24 cellular contexts compared by ENCODE assay signal in the genomic region with DNA sequence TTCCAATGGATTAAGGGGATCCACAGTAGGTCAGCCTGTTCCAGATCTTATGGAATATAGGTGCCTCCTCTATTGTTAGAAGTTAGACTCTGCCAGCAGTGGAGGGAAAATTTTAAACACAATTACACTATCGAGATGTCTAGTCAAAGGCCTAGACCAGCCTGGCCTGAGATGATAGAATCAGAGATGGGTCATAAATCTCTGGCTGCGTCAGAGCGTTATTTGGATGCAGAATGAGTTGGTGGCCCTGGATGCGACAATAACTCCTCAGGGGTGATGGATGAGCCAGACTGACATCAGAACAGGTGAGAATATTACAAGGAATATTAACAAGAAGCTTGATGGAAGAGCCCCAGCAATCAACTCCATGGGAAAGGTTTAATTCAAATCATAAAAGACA.
A peak's percentile ranks its signal among the peaks of the same experiment; 100 is the strongest.
DNase-seq lines count a peak whose midpoint lies in the region; ATAC-seq, FAIRE-seq and TF ChIP-seq lines count a peak whose summit lies in the region.
"Had no signal": no experiment of that assay in that cellular context is flagged by ENCODE, and none has a peak within 500 bp of the region (broad histone marks: within the 10 kb centered on the region; RNA-seq: fewer than 3 reads in every experiment).

No MANE protein-coding gene starts in this region.

- TF ChIP-seq EP300 in K562 (IDR thresholded peaks at IDR 0.05; ENCODE audit: low read length), result no peak

- DNase-seq in D721Med (ENCODE audit: insufficient read length, low spot score) (no peak), K562 (ENCODE audit: extremely low read depth in 1 of 4, low spot score in 3 of 4) (no peak), smooth muscle cell (lab: John Stamatoyannopoulos, UW; ENCODE audit: unreplicated experiment) (no peak), activated gamma-delta T cell treated with Interleukin-2 at 50 U/mL for 16 hours (no peak)
- DNase-seq: AML-193; Caco-2; Calu3; CD4-positive, alpha-beta T cell; CD8-positive, alpha-beta T cell; DMS 273 treated with DMSO at 0.1 percent for 48 hours; DMS153; DMS53; DMS79; DND-41; EL; GDM1 had no signal

- no peak for ATAC-seq in K562
- no peak for ATAC-seq in HG02885 (IDR thresholded peaks at IDR 0.05; ENCODE audit: poor library complexity, unreplicated experiment)
- ATAC-seq: A549; CD8-positive, alpha-beta T cell; GM12878 had no signal

- no peak overlapping the region for H3K4me2 ChIP-seq in K562 (ENCODE audit: insufficient read depth, low read length)
- no peak overlapping the region for H3K4me2 ChIP-seq in smooth muscle cell
- H3K4me2 ChIP-seq: A549; BLaER1 treated with 17β-estradiol and CSF1 and Interleukin-3, amounts not matched to agents 10 nM and 100 nM had no signal

- H3K9me3 ChIP-seq in K562 (replicated peaks; ENCODE audit: control insufficient read depth, insufficient read depth, low read depth, low read length) (no peaks in the 10 kb centered on the region), smooth muscle cell (replicated peaks; ENCODE audit: low read depth) (no peaks in the 10 kb centered on the region)
- H3K9me3 ChIP-seq: A549, Caco-2 had no signal

- peaks cover 0 to 36% of the 10 kb centered on the region in 2 experiments; a peak in 2 of 5 replicates for H3K4me1 ChIP-seq in K562 (replicated peaks in 1 of 2; ENCODE audit: control insufficient read depth in 2 of 2, insufficient read depth in 2 of 2, low read length in 2 of 2)
- no peaks in the 10 kb centered on the region for H3K4me1 ChIP-seq in smooth muscle cell (ENCODE audit: low read depth)
- H3K4me1 ChIP-seq: A549, Caco-2 had no signal

- H3K27me3 ChIP-seq in K562 (ENCODE audit: control insufficient read depth in 2 of 2, insufficient read depth in 2 of 2, low read length in 2 of 2) (no peaks in the 10 kb centered on the region), smooth muscle cell (ENCODE audit: low read depth) (no peaks in the 10 kb centered on the region)
- H3K27me3 ChIP-seq: BLaER1 treated with 17β-estradiol and CSF1 and Interleukin-3, amounts not matched to agents 10 nM and 100 nM had no signal

- in situ Hi-C loops in K562 (cut with MboI), result no loop called here

- no peaks in the 10 kb centered on the region for H3K79me2 ChIP-seq in K562 (ENCODE audit: control insufficient read depth, insufficient read depth, low read length)
- no peaks in the 10 kb centered on the region for H3K79me2 ChIP-seq in smooth muscle cell (ENCODE audit: low read depth)

- H4K20me1 ChIP-seq in K562 (replicated peaks; ENCODE audit: control insufficient read depth, insufficient read depth, low read length) (no peaks in the 10 kb centered on the region), smooth muscle cell (ENCODE audit: low read depth) (no peaks in the 10 kb centered on the region)
- H4K20me1 ChIP-seq: BLaER1 treated with 17β-estradiol and CSF1 and Interleukin-3, amounts not matched to agents 10 nM and 100 nM had no signal

- H3K36me3 ChIP-seq in K562 (ENCODE audit: control insufficient read depth, insufficient read depth, low read length) (no peaks in the 10 kb centered on the region), smooth muscle cell (ENCODE audit: low read depth) (no peaks in the 10 kb centered on the region)
- H3K36me3 ChIP-seq: BLaER1 treated with 17β-estradiol and CSF1 and Interleukin-3, amounts not matched to agents 10 nM and 100 nM had no signal

- POLR2A ChIA-PET in K562 (lab: Yijun Ruan, JAX), result no interaction called here

- intact Hi-C loops in K562 (cut with micrococcal nuclease), result no loop called here

- H3K9ac ChIP-seq in K562 (ENCODE audit: insufficient read depth in 1 of 2, low read depth in 2 of 2, low read length in 2 of 2), result no peak overlapping the region
- H3K9ac ChIP-seq in smooth muscle cell (ENCODE audit: low read depth), result no peak overlapping the region
- H3K9ac ChIP-seq: BLaER1 treated with 17β-estradiol and CSF1 and Interleukin-3, amounts not matched to agents 10 nM and 100 nM had no signal

- H3K27ac ChIP-seq in K562 (ENCODE audit: extremely low read depth, low read depth, low read length), result no peak overlapping the region
- peak overlapping the region; percentile 80 for H3K27ac ChIP-seq in smooth muscle cell (ENCODE audit: low read depth)
- H3K27ac ChIP-seq: 22Rv1; A549; BLaER1 treated with 17β-estradiol and CSF1 and Interleukin-3, amounts not matched to agents 10 nM and 100 nM; C4-2B had no signal

- no peaks in the 10 kb centered on the region for H3K9me1 ChIP-seq in K562 (ENCODE audit: control insufficient read depth, insufficient read depth, low read length)

- TF ChIP-seq RAD21 in K562 (CRISPR knock-in tag; conservative IDR thresholded peaks at IDR 0.05 in 1 of 2, IDR thresholded peaks at IDR 0.05 in 1 of 2), result no peak

- CTCF ChIA-PET in K562 (lab: Yijun Ruan, JAX; ENCODE audit: low intra/inter-chr PET ratio), result no interaction called here

- peak; percentile 29 for FAIRE-seq in D721Med (lab: Jason Lieb, UNC)
- no peak for FAIRE-seq in K562 (lab: Jason Lieb, UNC)
- FAIRE-seq: A549, GM12878, GM12892, GM18507 had no signal

- H3K4me3 ChIP-seq in K562, result no peak overlapping the region
- H3K4me3 ChIP-seq in smooth muscle cell, result no peak overlapping the region
- H3K4me3 ChIP-seq: A549; BLaER1 treated with 17β-estradiol and CSF1 and Interleukin-3, amounts not matched to agents 10 nM and 100 nM; GM12878 had no signal

- TF ChIP-seq CTCF in D721Med (IDR thresholded peaks at IDR 0.05; ENCODE audit: insufficient read depth, missing control alignments), result no peak
- TF ChIP-seq CTCF in K562 (IDR thresholded peaks at IDR 0.05 in 2 of 3, conservative IDR thresholded peaks at IDR 0.05 in 1 of 3; ENCODE audit: insufficient read depth in 2 of 3, low read depth in 1 of 3, low read length in 3 of 3), result no peak
- no peak for TF ChIP-seq CTCF in smooth muscle cell (IDR thresholded peaks at IDR 0.05; ENCODE audit: borderline replicate concordance, insufficient read depth, poor library complexity, severe bottlenecking)

- no peak for TF ChIP-seq POLR2A in K562 (conservative IDR thresholded peaks at IDR 0.05)

- peaks cover 4% of the 10 kb centered on the region for H3F3A ChIP-seq in smooth muscle cell (ENCODE audit: low read depth)

- no TSS peak for BruUV-seq in K562 (replicated peaks; lab: Mats Ljungman, UMichigan)

- WGBS in K562 (ENCODE audit: insufficient coverage, low coverage, missing lambda C conversion rate), result 58% methylated on average over 3 of the region's 4 CpGs
- WGBS in smooth muscle cell (ENCODE audit: low lambda C conversion rate), result 63% methylated on average over 4 of the region's 4 CpGs

- H2AFZ ChIP-seq in K562 (ENCODE audit: low read depth, low read length) (no peak overlapping the region), smooth muscle cell (ENCODE audit: low read depth) (no peak overlapping the region)

TF ChIP-seq in K562, 482 proteins besides CTCF, POLR2A, EP300 and RAD21 (continues in another document):
- TF ChIP-seq PTBP1 (IDR thresholded peaks at IDR 0.05; ENCODE audit: low read depth, low read length), result no peak
- TF ChIP-seq MYBL2 (IDR thresholded peaks at IDR 0.05; ENCODE audit: low read depth), result no peak
- TF ChIP-seq MYBL2 (CRISPR knock-in tag; IDR thresholded peaks at IDR 0.05; ENCODE audit: borderline replicate concordance), result no peak
- no peak for TF ChIP-seq E2F3 (CRISPR knock-in tag; IDR thresholded peaks at IDR 0.05)
- no peak for TF ChIP-seq RBM22 (IDR thresholded peaks at IDR 0.05; ENCODE audit: low read depth, low read length, poor library complexity, severe bottlenecking)
- no peak for TF ChIP-seq FOXA1 (IDR thresholded peaks at IDR 0.05; ENCODE audit: borderline replicate concordance)
- TF ChIP-seq, protein P1, sequence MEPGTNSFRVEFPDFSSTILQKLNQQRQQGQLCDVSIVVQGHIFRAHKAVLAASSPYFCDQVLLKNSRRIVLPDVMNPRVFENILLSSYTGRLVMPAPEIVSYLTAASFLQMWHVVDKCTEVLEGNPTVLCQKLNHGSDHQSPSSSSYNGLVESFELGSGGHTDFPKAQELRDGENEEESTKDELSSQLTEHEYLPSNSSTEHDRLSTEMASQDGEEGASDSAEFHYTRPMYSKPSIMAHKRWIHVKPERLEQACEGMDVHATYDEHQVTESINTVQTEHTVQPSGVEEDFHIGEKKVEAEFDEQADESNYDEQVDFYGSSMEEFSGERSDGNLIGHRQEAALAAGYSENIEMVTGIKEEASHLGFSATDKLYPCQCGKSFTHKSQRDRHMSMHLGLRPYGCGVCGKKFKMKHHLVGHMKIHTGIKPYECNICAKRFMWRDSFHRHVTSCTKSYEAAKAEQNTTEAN (CRISPR knock-in tag; IDR thresholded peaks at IDR 0.05), result no peak
- TF ChIP-seq, protein P2, sequence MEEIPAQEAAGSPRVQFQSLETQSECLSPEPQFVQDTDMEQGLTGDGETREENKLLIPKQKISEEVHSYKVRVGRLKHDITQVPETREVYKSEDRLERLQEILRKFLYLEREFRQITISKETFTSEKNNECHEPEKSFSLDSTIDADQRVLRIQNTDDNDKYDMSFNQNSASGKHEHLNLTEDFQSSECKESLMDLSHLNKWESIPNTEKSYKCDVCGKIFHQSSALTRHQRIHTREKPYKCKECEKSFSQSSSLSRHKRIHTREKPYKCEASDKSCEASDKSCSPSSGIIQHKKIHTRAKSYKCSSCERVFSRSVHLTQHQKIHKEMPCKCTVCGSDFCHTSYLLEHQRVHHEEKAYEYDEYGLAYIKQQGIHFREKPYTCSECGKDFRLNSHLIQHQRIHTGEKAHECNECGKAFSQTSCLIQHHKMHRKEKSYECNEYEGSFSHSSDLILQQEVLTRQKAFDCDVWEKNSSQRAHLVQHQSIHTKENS (CRISPR knock-in tag; IDR thresholded peaks at IDR 0.05), result no peak
- TF ChIP-seq, protein P3, sequence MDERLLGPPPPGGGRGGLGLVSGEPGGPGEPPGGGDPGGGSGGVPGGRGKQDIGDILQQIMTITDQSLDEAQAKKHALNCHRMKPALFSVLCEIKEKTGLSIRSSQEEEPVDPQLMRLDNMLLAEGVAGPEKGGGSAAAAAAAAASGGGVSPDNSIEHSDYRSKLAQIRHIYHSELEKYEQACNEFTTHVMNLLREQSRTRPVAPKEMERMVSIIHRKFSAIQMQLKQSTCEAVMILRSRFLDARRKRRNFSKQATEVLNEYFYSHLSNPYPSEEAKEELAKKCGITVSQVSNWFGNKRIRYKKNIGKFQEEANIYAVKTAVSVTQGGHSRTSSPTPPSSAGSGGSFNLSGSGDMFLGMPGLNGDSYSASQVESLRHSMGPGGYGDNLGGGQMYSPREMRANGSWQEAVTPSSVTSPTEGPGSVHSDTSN (CRISPR knock-in tag; IDR thresholded peaks at IDR 0.05; ENCODE audit: low read depth), result no peak
- TF ChIP-seq, protein P3 (tag; conservative IDR thresholded peaks at IDR 0.05; ENCODE audit: low read depth), result 0 out of 2 replicates have a peak, but pooled peaks have one; percentile 17
- no peak for TF ChIP-seq ZNF445 (CRISPR knock-in tag; IDR thresholded peaks at IDR 0.05; ENCODE audit: low read depth)
